In the genomic region with DNA sequence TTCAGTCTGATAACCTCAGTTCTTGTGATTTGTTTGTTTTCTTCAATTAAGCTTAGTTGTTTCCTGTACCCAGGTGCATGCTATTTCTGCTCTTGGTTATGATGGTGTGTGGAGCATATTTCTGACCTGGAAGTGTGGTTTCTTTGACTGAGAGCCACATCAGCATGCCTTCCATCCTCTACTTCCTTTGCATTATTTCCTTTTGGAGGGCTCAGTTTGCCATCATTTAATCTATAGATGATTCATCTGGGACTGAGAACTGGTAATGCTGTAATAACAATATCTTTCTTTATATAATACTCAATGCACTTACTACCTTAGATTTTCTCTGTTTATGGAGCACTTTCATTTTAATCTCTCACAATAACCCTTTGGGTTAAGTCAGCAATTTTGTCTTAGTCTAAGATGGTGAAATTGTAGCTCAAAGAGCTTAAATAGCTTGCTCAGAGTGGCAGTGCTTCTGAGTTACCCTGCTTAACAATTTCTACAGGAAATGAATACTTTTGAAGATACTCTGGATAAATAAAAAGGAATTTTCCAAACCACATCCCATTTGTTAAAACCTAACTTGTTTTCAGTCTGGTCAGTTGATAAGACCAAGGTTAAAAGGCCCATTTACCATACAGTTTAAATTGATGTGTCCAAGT, we compare ENCODE assay signal across 11 cellular contexts. TPM values are rescaled to one million over a fixed set of nuclear protein-coding genes. Genes with fewer than 3 reads are reported as not detected.
DNase-seq lines count a peak whose midpoint lies in the region; FAIRE-seq and TF ChIP-seq lines count a peak whose summit lies in the region.
"Had no signal": no experiment of that assay in that cellular context is flagged by ENCODE, and none has a peak within 500 bp of the region (broad histone marks: within the 10 kb centered on the region; RNA-seq: fewer than 3 reads in every experiment).

No MANE protein-coding gene starts in this region.

- H3K9me3 ChIP-seq in suprapubic skin (no peaks in the 10 kb centered on the region), colonic mucosa (no peaks in the 10 kb centered on the region)

- POLR2A ChIA-PET in GM10248 (lab: Yijun Ruan, JAX): no interaction called here

- peak overlapping the region; percentile 65 for H3K27ac Mint-ChIP-seq in activated T-helper 2 cell treated with anti-CD3 and anti-CD28 coated beads, Interferon-gamma antibody, Interleukin-2, Interleukin-4, amounts not matched to agents 10 μg/mL and 5 μg/mL and 100 μg/mL, durations not matched to agents 14 hours and 24 hours and 36 hours
- peak overlapping the region in 5 of 6 donors; percentile 28 to 71 (median 61) for H3K27ac Mint-ChIP-seq in immature natural killer cell
- H3K27ac Mint-ChIP-seq: memory B cell had no signal

- intact Hi-C loops in activated T-helper 2 cell treated with anti-CD3 and anti-CD28 coated beads, Interferon-gamma antibody, Interleukin-2, Interleukin-4, amounts not matched to agents 10 μg/mL and 5 μg/mL and 100 μg/mL, durations not matched to agents 14 hours and 24 hours and 36 hours (cut with micrococcal nuclease): loop anchor here (5.0 kb wide), 1 partner anchor 40 kb away; no protein-coding TSS in a partner anchor
- intact Hi-C loops in colonic mucosa (cut with DNase I): no loop called here

- H3K9ac ChIP-seq in colonic mucosa (ENCODE audit: low read depth in 2 of 2, low read length in 2 of 2): no peak overlapping the region

- H3K4me3 Mint-ChIP-seq in activated T-helper 2 cell treated with anti-CD3 and anti-CD28 coated beads, Interferon-gamma antibody, Interleukin-2, Interleukin-4, amounts not matched to agents 10 μg/mL and 5 μg/mL and 100 μg/mL, durations not matched to agents 14 hours and 24 hours and 36 hours (ENCODE audit: low read depth): no peak overlapping the region
- no peak overlapping the region for H3K4me3 Mint-ChIP-seq in immature natural killer cell
- H3K4me3 Mint-ChIP-seq: memory B cell had no signal

- TF ChIP-seq POLR2A in GM12891 (IDR thresholded peaks at IDR 0.05; ENCODE audit: low read depth, low read length) (no peak), suprapubic skin (IDR thresholded peaks at IDR 0.05) (no peak)

- peak; percentile 9 for FAIRE-seq in GM12891 (lab: Jason Lieb, UNC)

- H3K27me3 Mint-ChIP-seq in activated T-helper 2 cell treated with anti-CD3 and anti-CD28 coated beads, Interferon-gamma antibody, Interleukin-2, Interleukin-4, amounts not matched to agents 10 μg/mL and 5 μg/mL and 100 μg/mL, durations not matched to agents 14 hours and 24 hours and 36 hours (ENCODE audit: low read depth): no peaks in the 10 kb centered on the region
- no peaks in the 10 kb centered on the region for H3K27me3 Mint-ChIP-seq in immature natural killer cell (ENCODE audit: low read depth in 3 of 3)
- H3K27me3 Mint-ChIP-seq: memory B cell had no signal

- H3K27me3 ChIP-seq in suprapubic skin (no peaks in the 10 kb centered on the region), colonic mucosa (no peaks in the 10 kb centered on the region)

- H3K27ac ChIP-seq in suprapubic skin (no peak overlapping the region), colonic mucosa (no peak overlapping the region)
- H3K27ac ChIP-seq: RWPE1 had no signal

- no peak for TF ChIP-seq CTCF in suprapubic skin (IDR thresholded peaks at IDR 0.05)
- TF ChIP-seq CTCF in colonic mucosa (IDR thresholded peaks at IDR 0.05): no peak
- no peak for TF ChIP-seq CTCF in GM10248 (IDR thresholded peaks at IDR 0.05; ENCODE audit: control extremely low read depth, extremely low read depth, low read depth, missing control alignments)

- no peaks in the 10 kb centered on the region for H3K9me3 Mint-ChIP-seq in activated T-helper 2 cell treated with anti-CD3 and anti-CD28 coated beads, Interferon-gamma antibody, Interleukin-2, Interleukin-4, amounts not matched to agents 10 μg/mL and 5 μg/mL and 100 μg/mL, durations not matched to agents 14 hours and 24 hours and 36 hours
- H3K9me3 Mint-ChIP-seq in immature natural killer cell: no peaks in the 10 kb centered on the region
- H3K9me3 Mint-ChIP-seq: memory B cell had no signal

- CTCF ChIA-PET in GM10248 (lab: Yijun Ruan, JAX): interaction anchor here (1.0 kb wide), 1 partner anchor 39 kb away, joined by 4 read pairs; no protein-coding TSS in a partner anchor

- TF ChIP-seq EP300 in suprapubic skin (IDR thresholded peaks at IDR 0.05): no peak

- peaks cover 24% of the 10 kb centered on the region for H3K36me3 Mint-ChIP-seq in activated T-helper 2 cell treated with anti-CD3 and anti-CD28 coated beads, Interferon-gamma antibody, Interleukin-2, Interleukin-4, amounts not matched to agents 10 μg/mL and 5 μg/mL and 100 μg/mL, durations not matched to agents 14 hours and 24 hours and 36 hours (ENCODE audit: low read depth)
- peaks cover 14 to 24% (median 17%) of the 10 kb centered on the region in 3 donors for H3K36me3 Mint-ChIP-seq in immature natural killer cell

- H3K4me3 ChIP-seq in suprapubic skin (no peak overlapping the region), colonic mucosa (no peak overlapping the region)

- peak; percentile 29 for DNase-seq in A172 (ENCODE audit: low spot score)
- DNase-seq in GM12891 (ENCODE audit: insufficient read length, low spot score): no peak
- DNase-seq in activated T-helper 2 cell treated with anti-CD3 and anti-CD28 coated beads, Interferon-gamma antibody, Interleukin-2, Interleukin-4, amounts not matched to agents 10 μg/mL and 5 μg/mL and 100 μg/mL, durations not matched to agents 14 hours and 24 hours and 36 hours (ENCODE audit: low spot score): no peak
- DNase-seq in immature natural killer cell: no peak
- DNase-seq in suprapubic skin (ENCODE audit: low spot score in 2 of 2): no peak
- DNase-seq in globus pallidus (ENCODE audit: low spot score): no peak
- no peak for DNase-seq in colonic mucosa
- no peak for DNase-seq in GM10248 (ENCODE audit: extremely low spot score)
- DNase-seq: COR-L47 had no signal

- H3K36me3 ChIP-seq in suprapubic skin (peaks cover 8% of the 10 kb centered on the region), colonic mucosa (no peaks in the 10 kb centered on the region)

- peaks cover 30% of the 10 kb centered on the region for H3K4me1 ChIP-seq in suprapubic skin
- no peaks in the 10 kb centered on the region for H3K4me1 ChIP-seq in colonic mucosa

- H3K4me1 Mint-ChIP-seq in activated T-helper 2 cell treated with anti-CD3 and anti-CD28 coated beads, Interferon-gamma antibody, Interleukin-2, Interleukin-4, amounts not matched to agents 10 μg/mL and 5 μg/mL and 100 μg/mL, durations not matched to agents 14 hours and 24 hours and 36 hours (ENCODE audit: low read depth): peaks cover 23% of the 10 kb centered on the region
- peaks cover 17 to 37% of the 10 kb centered on the region in 2 donors for H3K4me1 Mint-ChIP-seq in immature natural killer cell

TF ChIP-seq in GM12891, 5 proteins besides CTCF, POLR2A, EP300 and RAD21:
- no peak for TF ChIP-seq PAX5 (IDR thresholded peaks at IDR 0.05; ENCODE audit: insufficient read depth, low read length, severe bottlenecking)
- no peak for TF ChIP-seq SPI1 (IDR thresholded peaks at IDR 0.05; ENCODE audit: low read depth, low read length)
- TF ChIP-seq POLR2AphosphoS5 (IDR thresholded peaks at IDR 0.05; ENCODE audit: low read depth, low read length): no peak
- TF ChIP-seq TAF1 (IDR thresholded peaks at IDR 0.05; ENCODE audit: low read depth, low read length): no peak

RNA-seq across cellular contexts. Expression of a gene that starts 37.1 kb away (rescaled TPM):
- total RNA-seq in A172 (2014; rRNA removed; shearing (Covaris generic)): 17.0 and 21.1 TPM in 2 replicates
- 28.8 TPM for polyA plus RNA-seq in GM12891 (2012; ENCODE audit: low read depth, missing spikeins)
- total RNA-seq in activated T-helper 2 cell treated with anti-CD3 and anti-CD28 coated beads, Interferon-gamma antibody, Interleukin-2, Interleukin-4, amounts not matched to agents 10 μg/mL and 5 μg/mL and 100 μg/mL, durations not matched to agents 14 hours and 24 hours and 36 hours: 43.8 and 49.8 TPM in 2 replicates
- polyA plus RNA-seq in immature natural killer cell: 10 to 100 TPM; 26.8 to 56.2 (median 53.1) TPM
- total RNA-seq in suprapubic skin (10 to 100 TPM; 21.3 to 35.6 (median 23.5) TPM), colonic mucosa (10 to 100 TPM; 32.9 to 37.1 TPM)

RNA-seq across cellular contexts. Expression of a gene that starts 37.8 kb away (rescaled TPM):
- total RNA-seq in A172 (2014; rRNA removed; shearing (Covaris generic)): 8.2 and 8.3 TPM in 2 replicates
- 5.9 TPM for polyA plus RNA-seq in GM12891 (2012; ENCODE audit: low read depth, missing spikeins)
- total RNA-seq in activated T-helper 2 cell treated with anti-CD3 and anti-CD28 coated beads, Interferon-gamma antibody, Interleukin-2, Interleukin-4, amounts not matched to agents 10 μg/mL and 5 μg/mL and 100 μg/mL, durations not matched to agents 14 hours and 24 hours and 36 hours: 26.0 and 27.0 TPM in 2 replicates
- polyA plus RNA-seq in immature natural killer cell: 1 to 10 TPM in 2 of 3 donors, under 1 TPM in 1; 0.77 to 7.2 (median 2.5) TPM
- total RNA-seq in suprapubic skin: 10 to 100 TPM; 14.5 to 31.1 (median 25.9) TPM
- 10 to 100 TPM; 33.5 to 54.4 TPM for total RNA-seq in colonic mucosa
